In the genomic region with DNA sequence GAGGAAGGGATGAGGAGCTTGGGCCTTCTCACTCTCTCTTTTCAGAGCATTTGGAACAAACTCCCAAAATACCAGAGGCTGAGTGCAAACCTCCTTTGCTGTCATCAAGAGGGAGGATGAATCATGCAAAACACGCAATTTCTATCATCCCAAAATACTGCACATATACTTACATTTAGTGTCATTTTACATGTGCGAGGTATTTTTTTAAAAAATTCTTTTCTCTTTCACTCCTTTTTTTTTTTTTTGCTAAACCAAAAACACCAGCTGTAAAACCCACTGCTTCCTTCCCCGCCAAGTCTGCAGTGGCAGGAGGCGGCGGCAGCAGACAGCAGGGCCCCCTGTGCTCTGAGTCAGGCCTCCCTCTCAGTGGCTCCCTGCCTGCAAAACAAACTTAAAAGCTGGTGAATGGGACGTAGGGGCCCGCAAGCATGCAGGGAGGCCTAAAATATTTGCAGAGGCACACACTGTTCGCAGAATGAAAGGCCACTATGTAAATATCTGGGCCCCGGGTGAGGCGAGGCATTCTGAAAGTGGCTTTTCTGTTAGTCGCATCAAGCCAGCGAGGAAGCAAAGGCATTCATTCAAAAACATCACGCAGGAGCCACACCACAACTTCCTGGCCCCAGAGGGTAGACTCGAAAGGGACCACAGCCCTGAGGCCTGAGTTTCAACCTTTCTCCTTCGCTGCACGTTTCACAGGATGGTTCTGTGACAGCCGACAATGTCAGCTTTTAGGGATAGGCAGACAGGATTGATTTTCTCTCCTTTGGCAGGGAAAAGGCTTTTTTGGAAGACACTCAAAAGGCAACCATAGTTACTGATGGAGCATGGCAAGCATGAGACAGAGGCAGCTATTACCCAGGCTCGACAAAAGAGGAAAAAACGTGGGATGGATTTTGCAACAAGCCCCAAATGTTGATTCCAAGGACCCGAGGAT, we compare ENCODE assay signal across 1 cellular context.
A peak's percentile ranks its signal among the peaks of the same experiment; 100 is the strongest.
TF ChIP-seq lines count a peak whose summit lies in the region.

No MANE protein-coding gene starts in this region.

TF ChIP-seq in HepG2, 621 proteins besides CTCF, POLR2A, EP300 and RAD21 (continued from another document and continues in another):
- TF ChIP-seq, protein P1, sequence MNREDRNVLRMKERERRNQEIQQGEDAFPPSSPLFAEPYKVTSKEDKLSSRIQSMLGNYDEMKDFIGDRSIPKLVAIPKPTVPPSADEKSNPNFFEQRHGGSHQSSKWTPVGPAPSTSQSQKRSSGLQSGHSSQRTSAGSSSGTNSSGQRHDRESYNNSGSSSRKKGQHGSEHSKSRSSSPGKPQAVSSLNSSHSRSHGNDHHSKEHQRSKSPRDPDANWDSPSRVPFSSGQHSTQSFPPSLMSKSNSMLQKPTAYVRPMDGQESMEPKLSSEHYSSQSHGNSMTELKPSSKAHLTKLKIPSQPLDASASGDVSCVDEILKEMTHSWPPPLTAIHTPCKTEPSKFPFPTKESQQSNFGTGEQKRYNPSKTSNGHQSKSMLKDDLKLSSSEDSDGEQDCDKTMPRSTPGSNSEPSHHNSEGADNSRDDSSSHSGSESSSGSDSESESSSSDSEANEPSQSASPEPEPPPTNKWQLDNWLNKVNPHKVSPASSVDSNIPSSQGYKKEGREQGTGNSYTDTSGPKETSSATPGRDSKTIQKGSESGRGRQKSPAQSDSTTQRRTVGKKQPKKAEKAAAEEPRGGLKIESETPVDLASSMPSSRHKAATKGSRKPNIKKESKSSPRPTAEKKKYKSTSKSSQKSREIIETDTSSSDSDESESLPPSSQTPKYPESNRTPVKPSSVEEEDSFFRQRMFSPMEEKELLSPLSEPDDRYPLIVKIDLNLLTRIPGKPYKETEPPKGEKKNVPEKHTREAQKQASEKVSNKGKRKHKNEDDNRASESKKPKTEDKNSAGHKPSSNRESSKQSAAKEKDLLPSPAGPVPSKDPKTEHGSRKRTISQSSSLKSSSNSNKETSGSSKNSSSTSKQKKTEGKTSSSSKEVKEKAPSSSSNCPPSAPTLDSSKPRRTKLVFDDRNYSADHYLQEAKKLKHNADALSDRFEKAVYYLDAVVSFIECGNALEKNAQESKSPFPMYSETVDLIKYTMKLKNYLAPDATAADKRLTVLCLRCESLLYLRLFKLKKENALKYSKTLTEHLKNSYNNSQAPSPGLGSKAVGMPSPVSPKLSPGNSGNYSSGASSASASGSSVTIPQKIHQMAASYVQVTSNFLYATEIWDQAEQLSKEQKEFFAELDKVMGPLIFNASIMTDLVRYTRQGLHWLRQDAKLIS (CRISPR knock-in tag; IDR thresholded peaks at IDR 0.05): no peak
- no peak for TF ChIP-seq POLR2AphosphoS5 (IDR thresholded peaks at IDR 0.05; ENCODE audit: low read depth, low read length)
- no peak for TF ChIP-seq GPN1 (CRISPR knock-in tag; IDR thresholded peaks at IDR 0.05; ENCODE audit: borderline replicate concordance)
- no peak for TF ChIP-seq ZNF367 (CRISPR knock-in tag; IDR thresholded peaks at IDR 0.05; ENCODE audit: borderline replicate concordance)
- TF ChIP-seq ZSCAN29 (CRISPR knock-in tag; conservative IDR thresholded peaks at IDR 0.05): peak; percentile 79; the same call in 1 of the 2 replicates
- peak; percentile 86 for TF ChIP-seq SPEN (CRISPR knock-in tag; IDR thresholded peaks at IDR 0.05; ENCODE audit: low read depth)
- no peak for TF ChIP-seq ZNF382 (CRISPR knock-in tag; IDR thresholded peaks at IDR 0.05; ENCODE audit: borderline replicate concordance)
- TF ChIP-seq, protein P2, sequence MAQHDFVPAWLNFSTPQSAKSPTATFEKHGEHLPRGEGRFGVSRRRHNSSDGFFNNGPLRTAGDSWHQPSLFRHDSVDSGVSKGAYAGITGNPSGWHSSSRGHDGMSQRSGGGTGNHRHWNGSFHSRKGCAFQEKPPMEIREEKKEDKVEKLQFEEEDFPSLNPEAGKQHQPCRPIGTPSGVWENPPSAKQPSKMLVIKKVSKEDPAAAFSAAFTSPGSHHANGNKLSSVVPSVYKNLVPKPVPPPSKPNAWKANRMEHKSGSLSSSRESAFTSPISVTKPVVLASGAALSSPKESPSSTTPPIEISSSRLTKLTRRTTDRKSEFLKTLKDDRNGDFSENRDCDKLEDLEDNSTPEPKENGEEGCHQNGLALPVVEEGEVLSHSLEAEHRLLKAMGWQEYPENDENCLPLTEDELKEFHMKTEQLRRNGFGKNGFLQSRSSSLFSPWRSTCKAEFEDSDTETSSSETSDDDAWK (CRISPR knock-in tag; IDR thresholded peaks at IDR 0.05): no peak
- peak; percentile 90 for TF ChIP-seq LCORL (IDR thresholded peaks at IDR 0.05)
- TF ChIP-seq LCORL (CRISPR knock-in tag; IDR thresholded peaks at IDR 0.05): peak; percentile 100
- 0 out of 2 replicates have a peak, but pooled peaks have one; percentile 40 for TF ChIP-seq ZNF256 (CRISPR knock-in tag; conservative IDR thresholded peaks at IDR 0.05)
- TF ChIP-seq, protein P3, sequence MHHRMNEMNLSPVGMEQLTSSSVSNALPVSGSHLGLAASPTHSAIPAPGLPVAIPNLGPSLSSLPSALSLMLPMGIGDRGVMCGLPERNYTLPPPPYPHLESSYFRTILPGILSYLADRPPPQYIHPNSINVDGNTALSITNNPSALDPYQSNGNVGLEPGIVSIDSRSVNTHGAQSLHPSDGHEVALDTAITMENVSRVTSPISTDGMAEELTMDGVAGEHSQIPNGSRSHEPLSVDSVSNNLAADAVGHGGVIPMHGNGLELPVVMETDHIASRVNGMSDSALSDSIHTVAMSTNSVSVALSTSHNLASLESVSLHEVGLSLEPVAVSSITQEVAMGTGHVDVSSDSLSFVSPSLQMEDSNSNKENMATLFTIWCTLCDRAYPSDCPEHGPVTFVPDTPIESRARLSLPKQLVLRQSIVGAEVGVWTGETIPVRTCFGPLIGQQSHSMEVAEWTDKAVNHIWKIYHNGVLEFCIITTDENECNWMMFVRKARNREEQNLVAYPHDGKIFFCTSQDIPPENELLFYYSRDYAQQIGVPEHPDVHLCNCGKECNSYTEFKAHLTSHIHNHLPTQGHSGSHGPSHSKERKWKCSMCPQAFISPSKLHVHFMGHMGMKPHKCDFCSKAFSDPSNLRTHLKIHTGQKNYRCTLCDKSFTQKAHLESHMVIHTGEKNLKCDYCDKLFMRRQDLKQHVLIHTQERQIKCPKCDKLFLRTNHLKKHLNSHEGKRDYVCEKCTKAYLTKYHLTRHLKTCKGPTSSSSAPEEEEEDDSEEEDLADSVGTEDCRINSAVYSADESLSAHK (CRISPR knock-in tag; IDR thresholded peaks at IDR 0.05; ENCODE audit: borderline replicate concordance): 0 out of 2 replicates have a peak, but pooled peaks have one; percentile 58
- 0 out of 2 replicates have a peak, but pooled peaks have one; percentile 48 for TF ChIP-seq ZNF556 (CRISPR knock-in tag; IDR thresholded peaks at IDR 0.05; ENCODE audit: borderline replicate concordance)
- TF ChIP-seq MED13 (CRISPR knock-in tag; IDR thresholded peaks at IDR 0.05): peak; percentile 62; the same call in 1 of the 2 replicates
- no peak for TF ChIP-seq ZNF672 (CRISPR knock-in tag; IDR thresholded peaks at IDR 0.05)
- TF ChIP-seq ZBTB3 (CRISPR knock-in tag; IDR thresholded peaks at IDR 0.05; ENCODE audit: borderline replicate concordance, low read depth): no peak
- TF ChIP-seq, protein P4, sequence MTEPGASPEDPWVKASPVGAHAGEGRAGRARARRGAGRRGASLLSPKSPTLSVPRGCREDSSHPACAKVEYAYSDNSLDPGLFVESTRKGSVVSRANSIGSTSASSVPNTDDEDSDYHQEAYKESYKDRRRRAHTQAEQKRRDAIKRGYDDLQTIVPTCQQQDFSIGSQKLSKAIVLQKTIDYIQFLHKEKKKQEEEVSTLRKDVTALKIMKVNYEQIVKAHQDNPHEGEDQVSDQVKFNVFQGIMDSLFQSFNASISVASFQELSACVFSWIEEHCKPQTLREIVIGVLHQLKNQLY (CRISPR knock-in tag; IDR thresholded peaks at IDR 0.05): peak; percentile 64; the same call in 1 of the 2 replicates
- TF ChIP-seq CBFB (CRISPR knock-in tag; IDR thresholded peaks at IDR 0.05): 0 out of 2 replicates have a peak, but pooled peaks have one; percentile 60
- TF ChIP-seq ZNF3 (CRISPR knock-in tag; IDR thresholded peaks at IDR 0.05): no peak
- TF ChIP-seq POLR2G (IDR thresholded peaks at IDR 0.05; ENCODE audit: low read depth, low read length): peak; percentile 49; the same call in 1 of the 2 replicates
- peak; percentile 89 for TF ChIP-seq ZNF770 (CRISPR knock-in tag; IDR thresholded peaks at IDR 0.05)
- peak; percentile 65; the same call in 1 of the 2 replicates for TF ChIP-seq ZNF430 (CRISPR knock-in tag; IDR thresholded peaks at IDR 0.05)
- TF ChIP-seq ZNF780A (CRISPR knock-in tag; IDR thresholded peaks at IDR 0.05): no peak
- no peak for TF ChIP-seq POLR2AphosphoS2 (IDR thresholded peaks at IDR 0.05; ENCODE audit: low read depth, low read length)
- TF ChIP-seq, protein P5, sequence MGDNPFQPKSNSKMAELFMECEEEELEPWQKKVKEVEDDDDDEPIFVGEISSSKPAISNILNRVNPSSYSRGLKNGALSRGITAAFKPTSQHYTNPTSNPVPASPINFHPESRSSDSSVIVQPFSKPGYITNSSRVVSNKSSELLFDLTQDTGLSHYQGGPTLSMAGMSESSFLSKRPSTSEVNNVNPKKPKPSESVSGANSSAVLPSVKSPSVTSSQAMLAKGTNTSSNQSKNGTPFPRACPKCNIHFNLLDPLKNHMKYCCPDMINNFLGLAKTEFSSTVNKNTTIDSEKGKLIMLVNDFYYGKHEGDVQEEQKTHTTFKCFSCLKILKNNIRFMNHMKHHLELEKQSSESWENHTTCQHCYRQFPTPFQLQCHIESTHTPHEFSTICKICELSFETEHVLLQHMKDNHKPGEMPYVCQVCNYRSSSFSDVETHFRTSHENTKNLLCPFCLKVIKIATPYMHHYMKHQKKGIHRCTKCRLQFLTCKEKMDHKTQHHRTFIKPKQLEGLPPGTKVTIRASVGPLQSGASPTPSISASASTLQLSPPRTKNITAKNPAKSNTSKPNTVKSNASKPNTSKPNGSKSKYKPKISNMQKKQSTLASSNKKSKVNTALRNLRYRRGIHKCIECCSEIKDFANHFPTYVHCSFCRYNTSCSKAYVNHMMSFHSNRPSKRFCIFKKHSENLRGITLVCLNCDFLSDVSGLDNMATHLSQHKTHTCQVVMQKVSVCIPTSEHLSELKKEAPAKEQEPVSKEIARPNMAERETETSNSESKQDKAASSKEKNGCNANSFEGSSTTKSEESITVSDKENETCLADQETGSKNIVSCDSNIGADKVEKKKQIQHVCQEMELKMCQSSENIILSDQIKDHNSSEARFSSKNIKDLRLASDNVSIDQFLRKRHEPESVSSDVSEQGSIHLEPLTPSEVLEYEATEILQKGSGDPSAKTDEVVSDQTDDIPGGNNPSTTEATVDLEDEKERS (CRISPR knock-in tag; IDR thresholded peaks at IDR 0.05): no peak
- TF ChIP-seq, protein P6, sequence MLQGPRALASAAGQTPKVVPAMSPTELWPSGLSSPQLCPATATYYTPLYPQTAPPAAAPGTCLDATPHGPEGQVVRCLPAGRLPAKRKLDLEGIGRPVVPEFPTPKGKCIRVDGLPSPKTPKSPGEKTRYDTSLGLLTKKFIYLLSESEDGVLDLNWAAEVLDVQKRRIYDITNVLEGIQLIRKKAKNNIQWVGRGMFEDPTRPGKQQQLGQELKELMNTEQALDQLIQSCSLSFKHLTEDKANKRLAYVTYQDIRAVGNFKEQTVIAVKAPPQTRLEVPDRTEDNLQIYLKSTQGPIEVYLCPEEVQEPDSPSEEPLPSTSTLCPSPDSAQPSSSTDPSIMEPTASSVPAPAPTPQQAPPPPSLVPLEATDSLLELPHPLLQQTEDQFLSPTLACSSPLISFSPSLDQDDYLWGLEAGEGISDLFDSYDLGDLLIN (CRISPR knock-in tag; IDR thresholded peaks at IDR 0.05; ENCODE audit: borderline replicate concordance): 0 out of 2 replicates have a peak, but pooled peaks have one; percentile 41
- no peak for TF ChIP-seq FOXA1 (IDR thresholded peaks at IDR 0.05)
- peak; percentile 95 for TF ChIP-seq FOXA1 (CRISPR knock-in tag; IDR thresholded peaks at IDR 0.05)
- TF ChIP-seq ZNF788 (CRISPR knock-in tag; IDR thresholded peaks at IDR 0.05; ENCODE audit: borderline replicate concordance): no peak; the same call in 1 of the 2 replicates
- TF ChIP-seq TBX2 (CRISPR knock-in tag; IDR thresholded peaks at IDR 0.05; ENCODE audit: borderline replicate concordance): peak; percentile 93
- no peak for TF ChIP-seq KDM5B (CRISPR knock-in tag; IDR thresholded peaks at IDR 0.05; ENCODE audit: borderline replicate concordance)
- TF ChIP-seq, protein P7, sequence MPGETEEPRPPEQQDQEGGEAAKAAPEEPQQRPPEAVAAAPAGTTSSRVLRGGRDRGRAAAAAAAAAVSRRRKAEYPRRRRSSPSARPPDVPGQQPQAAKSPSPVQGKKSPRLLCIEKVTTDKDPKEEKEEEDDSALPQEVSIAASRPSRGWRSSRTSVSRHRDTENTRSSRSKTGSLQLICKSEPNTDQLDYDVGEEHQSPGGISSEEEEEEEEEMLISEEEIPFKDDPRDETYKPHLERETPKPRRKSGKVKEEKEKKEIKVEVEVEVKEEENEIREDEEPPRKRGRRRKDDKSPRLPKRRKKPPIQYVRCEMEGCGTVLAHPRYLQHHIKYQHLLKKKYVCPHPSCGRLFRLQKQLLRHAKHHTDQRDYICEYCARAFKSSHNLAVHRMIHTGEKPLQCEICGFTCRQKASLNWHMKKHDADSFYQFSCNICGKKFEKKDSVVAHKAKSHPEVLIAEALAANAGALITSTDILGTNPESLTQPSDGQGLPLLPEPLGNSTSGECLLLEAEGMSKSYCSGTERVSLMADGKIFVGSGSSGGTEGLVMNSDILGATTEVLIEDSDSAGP (CRISPR knock-in tag; IDR thresholded peaks at IDR 0.05; ENCODE audit: borderline replicate concordance): peak; percentile 40; the same call in 1 of the 2 replicates
